In genomic region chrX:37509349-37509748, GRCh38 we compare ENCODE assay signal across 8 cellular contexts.
DNase-seq lines count a peak whose midpoint lies in the region; ATAC-seq and TF ChIP-seq lines count a peak whose summit lies in the region.
"Had no signal": no experiment of that assay in that cellular context is flagged by ENCODE, and none has a peak within 500 bp of the region (broad histone marks: within the 10 kb centered on the region; RNA-seq: fewer than 3 reads in every experiment).

No MANE protein-coding gene starts in this region.

- dilution Hi-C loops in mammary epithelial cell (cut with HindIII; ENCODE audit: low sequenced_read_pairs) = no loop called here

- intact Hi-C loops in mammary epithelial cell (cut with micrococcal nuclease) = no loop called here

- H3K9me3 ChIP-seq in mammary epithelial cell (replicated peaks; ENCODE audit: insufficient read depth, low read length) = no peaks in the 10 kb centered on the region

- no peaks in the 10 kb centered on the region for H4K20me1 ChIP-seq in mammary epithelial cell (ENCODE audit: insufficient read depth, low read length)

- BruUV-seq in mammary epithelial cell (replicated peaks; lab: Mats Ljungman, UMichigan) = no TSS peak

- H3K4me1 ChIP-seq in mammary epithelial cell (ENCODE audit: insufficient read depth, low read length) = no peaks in the 10 kb centered on the region

- 35% methylated on average over 4 of the region's 4 CpGs for WGBS in mammary epithelial cell (ENCODE audit: low coverage, missing lambda C conversion rate)

- no peak overlapping the region for H3K4me2 ChIP-seq in mammary epithelial cell (ENCODE audit: insufficient read depth, low read depth, low read length)

- H3K36me3 ChIP-seq in mammary epithelial cell (ENCODE audit: insufficient read depth, low read length) = no peaks in the 10 kb centered on the region

- peak; percentile 34 to 47 for TF ChIP-seq CTCF in mammary epithelial cell (conservative IDR thresholded peaks at IDR 0.05 in 1 of 2, IDR thresholded peaks at IDR 0.05 in 1 of 2; ENCODE audit: extremely low read depth in 1 of 2, insufficient read depth in 1 of 2, low read depth in 1 of 2, low read length in 2 of 2)
- no peak for TF ChIP-seq CTCF in omental fat pad (IDR thresholded peaks at IDR 0.05)

- ATAC-seq in GM18867 (IDR thresholded peaks at IDR 0.05; ENCODE audit: unreplicated experiment) = peak; percentile 65
- no peak for ATAC-seq in omental fat pad (ENCODE audit: low FRiP score)

- H3K27me3 ChIP-seq in mammary epithelial cell (ENCODE audit: insufficient read depth, low read length) = peaks cover 2% of the 10 kb centered on the region

- DNase-seq in Jurkat, Clone E6-1 (ENCODE audit: low read depth, low spot score) = peak; percentile 0
- DNase-seq in mammary epithelial cell (peak; percentile 6), pons (ENCODE audit: low spot score) (peak; percentile 3), omental fat pad (ENCODE audit: low spot score) (no peak), caudate nucleus (lab: John Stamatoyannopoulos, UW) (no peak)
- no peak for DNase-seq in activated CD4-positive, alpha-beta T cell treated with anti-CD3 and anti-CD28 coated beads for 1 hour
- DNase-seq: activated CD4-positive, alpha-beta T cell treated with anti-CD3 and anti-CD28 coated beads, Interleukin-2, amount 50 U/mL, for 1 hour had no signal

- CTCF ChIA-PET in mammary epithelial cell (lab: Charles Lee; ENCODE audit: low non-redundant PET) = no interaction called here

- no peak overlapping the region for H2AFZ ChIP-seq in mammary epithelial cell (ENCODE audit: low read depth, low read length)

- in situ Hi-C loops in mammary epithelial cell (cut with MboI; ENCODE audit: low sequenced_read_pairs in 2 of 2) = no loop called here

- H3K79me2 ChIP-seq in mammary epithelial cell (ENCODE audit: insufficient read depth, low read length) = no peaks in the 10 kb centered on the region

- H3K4me3 ChIP-seq in Jurkat, Clone E6-1 (ENCODE audit: low read length) = no peak overlapping the region
- no peak overlapping the region for H3K4me3 ChIP-seq in mammary epithelial cell (replicated peaks in 1 of 3; ENCODE audit: insufficient read depth in 1 of 3, low read depth in 2 of 3, low read length in 3 of 3)

- H3K9ac ChIP-seq in mammary epithelial cell (ENCODE audit: insufficient read depth, low read length) = no peak overlapping the region

- no peak overlapping the region for H3K27ac ChIP-seq in mammary epithelial cell (ENCODE audit: insufficient read depth, low read depth, low read length)
- H3K27ac ChIP-seq in caudate nucleus (ENCODE audit: low read depth, low read length) = no peak overlapping the region

Comparison
In these comparisons a context has a peak if more than half of its experiments do, and no peak if none do; other contexts are left out.
1. DNase-seq: peak in Jurkat, Clone E6-1 (single experiment), mammary epithelial cell (single experiment) and pons (single experiment); none in omental fat pad (single experiment), caudate nucleus (0 of 61) and activated CD4-positive, alpha-beta T cell treated with anti-CD3 and anti-CD28 coated beads for 1 hour (single experiment).
2. CTCF ChIP-seq: peak in mammary epithelial cell (2 of 2); none in omental fat pad (0 of 3).